In genomic region chr1:7510389-7510931, GRCh38 we compare ENCODE assay signal across 25 cellular contexts.
"Had no signal": no experiment of that assay in that cellular context is flagged by ENCODE, and none has a peak within 500 bp of the region (broad histone marks: within the 10 kb centered on the region; RNA-seq: fewer than 3 reads in every experiment).

No MANE protein-coding gene starts in this region.

- H3K4me2 ChIP-seq: PC-9 had no signal

- H3K27ac ChIP-seq: PC-9, VCaP had no signal

- H3K4me1 Mint-ChIP-seq: activated CD4-positive, alpha-beta T cell treated with anti-CD3 and anti-CD28 coated beads, Interleukin-2, amount 10 ng/mL, durations not matched to agents 7 days and 5 days; activated naive CD4-positive, alpha-beta T cell treated with anti-CD3 and anti-CD28 coated beads, Interleukin-2, amount 10 ng/mL, durations not matched to agents 7 days and 5 days; activated naive CD8-positive, alpha-beta T cell treated with anti-CD3 and anti-CD28 coated beads for 36 hours; activated T-helper 17 cell treated with anti-CD3 and anti-CD28 coated beads, Interleukin-2, amount 50 U/mL, for 72 hours; T-helper 17 cell had no signal

- FAIRE-seq: bronchial epithelial cell, K562, TTC549 had no signal

- H3K27ac Mint-ChIP-seq: activated CD4-positive, alpha-beta memory T cell treated with anti-CD3 and anti-CD28 coated beads for 36 hours; activated CD4-positive, alpha-beta T cell treated with anti-CD3 and anti-CD28 coated beads, Interleukin-2, amount 10 ng/mL, durations not matched to agents 7 days and 5 days; activated naive CD4-positive, alpha-beta T cell treated with anti-CD3 and anti-CD28 coated beads, Interleukin-2, amount 10 ng/mL, durations not matched to agents 7 days and 5 days; activated naive CD8-positive, alpha-beta T cell treated with anti-CD3 and anti-CD28 coated beads for 36 hours; activated T-helper 17 cell treated with anti-CD3 and anti-CD28 coated beads, Interleukin-2, amount 50 U/mL, for 72 hours; T-helper 17 cell had no signal

- H3K4me3 ChIP-seq: K562, PC-9 had no signal

- H3K36me3 Mint-ChIP-seq: activated CD4-positive, alpha-beta memory T cell treated with anti-CD3 and anti-CD28 coated beads for 36 hours; activated naive CD4-positive, alpha-beta T cell treated with anti-CD3 and anti-CD28 coated beads, Interleukin-2, amount 10 ng/mL, durations not matched to agents 7 days and 5 days; activated naive CD8-positive, alpha-beta T cell treated with anti-CD3 and anti-CD28 coated beads for 36 hours had no signal

- ATAC-seq: activated T-helper 17 cell treated with anti-CD3 and anti-CD28 coated beads, Interleukin-2, amount 50 U/mL, for 72 hours; K562; T-helper 17 cell had no signal

- H2AFZ ChIP-seq: PC-9 had no signal

- DNase-seq: activated CD4-positive, alpha-beta memory T cell treated with anti-CD3 and anti-CD28 coated beads for 36 hours; activated CD4-positive, alpha-beta T cell treated with anti-CD3 and anti-CD28 coated beads, Interleukin-2, amount 10 ng/mL, durations not matched to agents 7 days and 5 days; activated CD4-positive, CD25-positive, alpha-beta regulatory T cell; activated CD8-positive, alpha-beta memory T cell treated with anti-CD3 and anti-CD28 coated beads for 24 hours; activated gamma-delta T cell; activated naive CD4-positive, alpha-beta T cell treated with anti-CD3 and anti-CD28 coated beads, Interleukin-2, amount 10 ng/mL, durations not matched to agents 7 days and 5 days; activated naive CD8-positive, alpha-beta T cell treated with anti-CD3 and anti-CD28 coated beads for 36 hours; activated T-cell treated with anti-CD3 and anti-CD28 coated beads, Interleukin-2, amount 50 U/mL, for 48 hours; anterior cingulate cortex; Karpas-422; NCI-H1436 treated with DMSO at 0.1 percent for 48 hours; NCI-H187; NCI-H2081; NCI-H446; NCI-H524 treated with DMSO at 0.1 percent for 48 hours; NCI-H748 treated with DMSO at 0.1 percent for 48 hours; PC-9; SIG-M5; T-helper 17 cell; T1000 had no signal

- H3K27me3 Mint-ChIP-seq: activated CD4-positive, alpha-beta T cell treated with anti-CD3 and anti-CD28 coated beads, Interleukin-2, amount 10 ng/mL, durations not matched to agents 7 days and 5 days; activated naive CD8-positive, alpha-beta T cell treated with anti-CD3 and anti-CD28 coated beads for 36 hours had no signal

- H3K9me3 Mint-ChIP-seq: activated CD4-positive, alpha-beta memory T cell treated with anti-CD3 and anti-CD28 coated beads for 36 hours; activated CD4-positive, alpha-beta T cell treated with anti-CD3 and anti-CD28 coated beads, Interleukin-2, amount 10 ng/mL, durations not matched to agents 7 days and 5 days; activated naive CD4-positive, alpha-beta T cell treated with anti-CD3 and anti-CD28 coated beads, Interleukin-2, amount 10 ng/mL, durations not matched to agents 7 days and 5 days; activated naive CD8-positive, alpha-beta T cell treated with anti-CD3 and anti-CD28 coated beads for 36 hours; activated T-helper 17 cell treated with anti-CD3 and anti-CD28 coated beads, Interleukin-2, amount 50 U/mL, for 72 hours had no signal

- H3K4me3 Mint-ChIP-seq: activated CD4-positive, alpha-beta memory T cell treated with anti-CD3 and anti-CD28 coated beads for 36 hours; activated CD4-positive, alpha-beta T cell treated with anti-CD3 and anti-CD28 coated beads, Interleukin-2, amount 10 ng/mL, durations not matched to agents 7 days and 5 days; activated naive CD4-positive, alpha-beta T cell treated with anti-CD3 and anti-CD28 coated beads, Interleukin-2, amount 10 ng/mL, durations not matched to agents 7 days and 5 days; activated naive CD8-positive, alpha-beta T cell treated with anti-CD3 and anti-CD28 coated beads for 36 hours; activated T-helper 17 cell treated with anti-CD3 and anti-CD28 coated beads, Interleukin-2, amount 50 U/mL, for 72 hours; T-helper 17 cell had no signal
